15 cellular contexts compared by ENCODE assay signal in the genomic region with DNA sequence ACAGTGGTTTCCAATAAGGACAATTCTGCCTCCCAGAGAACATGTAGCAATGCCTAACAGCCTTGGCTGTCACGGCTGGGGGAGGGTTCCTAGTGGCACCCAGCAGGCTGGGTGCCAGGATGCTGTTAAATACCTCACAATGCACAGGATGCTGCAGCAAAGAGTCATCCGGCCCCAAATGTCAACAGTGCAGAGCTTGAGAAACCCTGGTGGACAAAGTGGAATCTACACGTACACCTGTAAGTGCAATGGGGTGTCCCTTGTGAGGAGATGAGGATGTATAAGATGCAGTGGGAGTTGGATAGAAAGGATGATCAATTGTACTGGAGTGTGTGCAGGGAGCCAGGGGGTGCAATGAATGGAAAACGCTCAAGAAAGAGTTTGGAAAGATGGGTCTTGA.
A peak's percentile ranks its signal among the peaks of the same experiment; 100 is the strongest.
DNase-seq lines count a peak whose midpoint lies in the region; ATAC-seq, FAIRE-seq and TF ChIP-seq lines count a peak whose summit lies in the region.
"Had no signal": no experiment of that assay in that cellular context is flagged by ENCODE, and none has a peak within 500 bp of the region (broad histone marks: within the 10 kb centered on the region; RNA-seq: fewer than 3 reads in every experiment).

No MANE protein-coding gene starts in this region.

- CTCF ChIA-PET in K562 (lab: Yijun Ruan, JAX; ENCODE audit: low intra/inter-chr PET ratio) = no interaction called here

- H3K9me3 ChIP-seq in K562 (replicated peaks; ENCODE audit: control insufficient read depth, insufficient read depth, low read depth, low read length) (no peaks in the 10 kb centered on the region), osteoblast (ENCODE audit: low read depth, low read length) (no peaks in the 10 kb centered on the region)

- TF ChIP-seq RAD21 in K562 (CRISPR knock-in tag; conservative IDR thresholded peaks at IDR 0.05 in 1 of 2, IDR thresholded peaks at IDR 0.05 in 1 of 2) = no peak

- intact Hi-C loops in K562 (cut with micrococcal nuclease) = no loop called here

- no peak for FAIRE-seq in K562 (lab: Jason Lieb, UNC)
- FAIRE-seq: frontal cortex, islet of Langerhans had no signal

- no peaks in the 10 kb centered on the region for H3K9me1 ChIP-seq in K562 (ENCODE audit: control insufficient read depth, insufficient read depth, low read length)

- no peak for TF ChIP-seq POLR2A in K562 (conservative IDR thresholded peaks at IDR 0.05)

- WGBS in K562 (ENCODE audit: insufficient coverage, low coverage, missing lambda C conversion rate) = 0% methylated on average over 4 of the region's 4 CpGs

- H3K79me2 ChIP-seq in K562 (ENCODE audit: control insufficient read depth, insufficient read depth, low read length) (no peaks in the 10 kb centered on the region), osteoblast (ENCODE audit: insufficient read depth, low read length) (no peaks in the 10 kb centered on the region)

- H3K27me3 ChIP-seq in K562 (ENCODE audit: control insufficient read depth in 2 of 2, insufficient read depth in 2 of 2, low read length in 2 of 2) (peaks cover 8 to 22% of the 10 kb centered on the region in 2 experiments; a peak in 4 of 5 replicates), osteoblast (ENCODE audit: insufficient read depth, low read length) (no peaks in the 10 kb centered on the region)

- no peak for DNase-seq in GM12864 (ENCODE audit: low read depth)
- no peak for DNase-seq in K562 (ENCODE audit: extremely low read depth in 1 of 4, low spot score in 3 of 4)
- peak; percentile 79 for DNase-seq in osteoblast (ENCODE audit: insufficient read length, low spot score, missing footprints)
- DNase-seq in stimulated activated CD4-positive, alpha-beta T cell treated with anti-CD3 and anti-CD28 coated beads, Interleukin-2, amount 100 ng/mL, for 24 hours = no peak
- DNase-seq: amygdala; C1 segment of cervical spinal cord; NCI-H2081 treated with DMSO at 0.1 percent for 48 hours; NK-92 treated with Interleukin-12 subunit alpha and Interleukin-12 subunit beta, amount 100 ng/mL, for 24 hours; stimulated activated CD4-positive, alpha-beta T cell treated with anti-CD3 and anti-CD28 coated beads, Interleukin-1b, Interleukin-23, amount 100 ng/mL, for 48 hours had no signal

- H3K4me3 ChIP-seq in GM12864 (ENCODE audit: low read depth, low read length) = no peak overlapping the region
- no peak overlapping the region for H3K4me3 ChIP-seq in K562
- H3K4me3 ChIP-seq in osteoblast (ENCODE audit: insufficient read depth, low read length) = no peak overlapping the region

- ATAC-seq in HG03159 (IDR thresholded peaks at IDR 0.05; ENCODE audit: unreplicated experiment) (peak; percentile 68), K562 (peak; percentile 43; the same call in 1 of the 3 replicates), HG02642 (IDR thresholded peaks at IDR 0.05; ENCODE audit: poor library complexity, unreplicated experiment) (no peak), HG03571 (IDR thresholded peaks at IDR 0.05; ENCODE audit: unreplicated experiment) (no peak), HG03139 (IDR thresholded peaks at IDR 0.05; ENCODE audit: unreplicated experiment) (no peak)

- in situ Hi-C loops in K562 (cut with MboI) = no loop called here

- no peaks in the 10 kb centered on the region for H4K20me1 ChIP-seq in K562 (replicated peaks; ENCODE audit: control insufficient read depth, insufficient read depth, low read length)
- H4K20me1 ChIP-seq in osteoblast (ENCODE audit: insufficient read depth, low read length) = no peaks in the 10 kb centered on the region

- H2AFZ ChIP-seq in K562 (ENCODE audit: low read depth, low read length) = no peak overlapping the region
- H2AFZ ChIP-seq in osteoblast (ENCODE audit: low read length) = no peak overlapping the region

- no peak for TF ChIP-seq EP300 in K562 (IDR thresholded peaks at IDR 0.05; ENCODE audit: low read length)

- H3K9ac ChIP-seq in K562 (ENCODE audit: insufficient read depth in 1 of 2, low read depth in 2 of 2, low read length in 2 of 2) = no peak overlapping the region

- H3K27ac ChIP-seq in K562 (ENCODE audit: extremely low read depth, low read depth, low read length) (no peak overlapping the region), osteoblast (ENCODE audit: low read depth, low read length) (peak overlapping the region; percentile 51)

- H3K4me1 ChIP-seq in K562 (replicated peaks in 1 of 2; ENCODE audit: control insufficient read depth in 2 of 2, insufficient read depth in 2 of 2, low read length in 2 of 2) (no peaks in the 10 kb centered on the region; a peak in 1 of 5 replicates), osteoblast (ENCODE audit: insufficient read depth, low read length) (peaks cover 13% of the 10 kb centered on the region)

- no TSS peak for BruUV-seq in K562 (replicated peaks; lab: Mats Ljungman, UMichigan)

- TF ChIP-seq CTCF in GM12864 (IDR thresholded peaks at IDR 0.05; ENCODE audit: low read depth, low read length, missing control alignments) = peak; percentile 35
- peak in 1 of 3 experiments; percentile 23; a peak in 1 of 6 replicates for TF ChIP-seq CTCF in K562 (IDR thresholded peaks at IDR 0.05 in 2 of 3, conservative IDR thresholded peaks at IDR 0.05 in 1 of 3; ENCODE audit: insufficient read depth in 2 of 3, low read depth in 1 of 3, low read length in 3 of 3)
- peak; percentile 33 for TF ChIP-seq CTCF in osteoblast (IDR thresholded peaks at IDR 0.05; ENCODE audit: extremely low read depth, low read depth, low read length)

- H3K36me3 ChIP-seq in K562 (ENCODE audit: control insufficient read depth, insufficient read depth, low read length) = no peaks in the 10 kb centered on the region
- no peaks in the 10 kb centered on the region for H3K36me3 ChIP-seq in osteoblast (ENCODE audit: insufficient read depth, low read length)

- POLR2A ChIA-PET in K562 (lab: Yijun Ruan, JAX) = interaction anchor here (0.6 kb wide), 1 partner anchor 516 kb away, joined by 3 read pairs; no protein-coding TSS in a partner anchor

- H3K4me2 ChIP-seq in K562 (ENCODE audit: insufficient read depth, low read length) (no peak overlapping the region), osteoblast (ENCODE audit: insufficient read depth, low read length) (no peak overlapping the region)

TF ChIP-seq in K562, 482 proteins besides CTCF, POLR2A, EP300 and RAD21 (continues in another document):
- no peak for TF ChIP-seq NFE2 (IDR thresholded peaks at IDR 0.05; ENCODE audit: low read depth)
- no peak for TF ChIP-seq RAD51 (IDR thresholded peaks at IDR 0.05; ENCODE audit: borderline replicate concordance, low read depth)
- TF ChIP-seq THRAP3 (IDR thresholded peaks at IDR 0.05; ENCODE audit: borderline replicate concordance) = no peak
- TF ChIP-seq ZHX1 (conservative IDR thresholded peaks at IDR 0.05; ENCODE audit: low read length) = no peak
- TF ChIP-seq ZKSCAN8 (CRISPR knock-in tag; IDR thresholded peaks at IDR 0.05) = no peak
- TF ChIP-seq, protein P1, sequence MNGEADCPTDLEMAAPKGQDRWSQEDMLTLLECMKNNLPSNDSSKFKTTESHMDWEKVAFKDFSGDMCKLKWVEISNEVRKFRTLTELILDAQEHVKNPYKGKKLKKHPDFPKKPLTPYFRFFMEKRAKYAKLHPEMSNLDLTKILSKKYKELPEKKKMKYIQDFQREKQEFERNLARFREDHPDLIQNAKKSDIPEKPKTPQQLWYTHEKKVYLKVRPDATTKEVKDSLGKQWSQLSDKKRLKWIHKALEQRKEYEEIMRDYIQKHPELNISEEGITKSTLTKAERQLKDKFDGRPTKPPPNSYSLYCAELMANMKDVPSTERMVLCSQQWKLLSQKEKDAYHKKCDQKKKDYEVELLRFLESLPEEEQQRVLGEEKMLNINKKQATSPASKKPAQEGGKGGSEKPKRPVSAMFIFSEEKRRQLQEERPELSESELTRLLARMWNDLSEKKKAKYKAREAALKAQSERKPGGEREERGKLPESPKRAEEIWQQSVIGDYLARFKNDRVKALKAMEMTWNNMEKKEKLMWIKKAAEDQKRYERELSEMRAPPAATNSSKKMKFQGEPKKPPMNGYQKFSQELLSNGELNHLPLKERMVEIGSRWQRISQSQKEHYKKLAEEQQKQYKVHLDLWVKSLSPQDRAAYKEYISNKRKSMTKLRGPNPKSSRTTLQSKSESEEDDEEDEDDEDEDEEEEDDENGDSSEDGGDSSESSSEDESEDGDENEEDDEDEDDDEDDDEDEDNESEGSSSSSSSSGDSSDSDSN (IDR thresholded peaks at IDR 0.05; ENCODE audit: borderline replicate concordance in 1 of 2, low read depth in 2 of 2, low read length in 2 of 2) = no peak
- TF ChIP-seq EGR1 (conservative IDR thresholded peaks at IDR 0.05) = no peak
- TF ChIP-seq XRCC5 (IDR thresholded peaks at IDR 0.05; ENCODE audit: low read depth, low read length) = no peak

Comparison
In these comparisons a context has a peak if more than half of its experiments do, and no peak if none do; other contexts are left out.
1. ATAC-seq: peak in HG03159 (single experiment) and K562 (single experiment); none in HG02642 (single experiment), HG03571 (single experiment) and HG03139 (single experiment).